Comparison of ENCODE assay signal across 8 cellular contexts in genomic region chr17:77325826-77326581, GRCh38.
DNase-seq lines count a peak whose midpoint lies in the region; ATAC-seq and TF ChIP-seq lines count a peak whose summit lies in the region.

No MANE protein-coding gene starts in this region.

- H3K27ac ChIP-seq in KMS-11: peak overlapping the region; percentile 74

- H3K27me3 ChIP-seq in KMS-11 (ENCODE audit: insufficient read depth, low read depth): no peaks in the 10 kb centered on the region

- no peaks in the 10 kb centered on the region for H4K20me1 ChIP-seq in KMS-11 (ENCODE audit: insufficient read depth)

- ATAC-seq in HG02588 (IDR thresholded peaks at IDR 0.05; ENCODE audit: unreplicated experiment): no peak

- peak overlapping the region; percentile 47 for H3K4me3 Mint-ChIP-seq in dendritic cell treated with granulocyte-macrophage colony-stimulating factor and Interleukin-4, amounts not matched to agents 40 ng/mL and 50 ng/mL, for 4 days
- H3K4me3 Mint-ChIP-seq in osteocyte (ENCODE audit: unreplicated experiment): no peak overlapping the region

- intact Hi-C loops in dendritic cell treated with granulocyte-macrophage colony-stimulating factor and Interleukin-4, amounts not matched to agents 40 ng/mL and 50 ng/mL, for 4 days (cut with micrococcal nuclease): loop anchor here (10.0 kb wide), 1 partner anchor 79 kb away; no protein-coding TSS in a partner anchor

- peak overlapping the region; percentile 50 for H3K4me2 ChIP-seq in KMS-11

- H3K9ac ChIP-seq in KMS-11: peak overlapping the region; percentile 64; the same call in 1 of the 2 replicates

- no peak overlapping the region for H2AFZ ChIP-seq in KMS-11 (ENCODE audit: low read depth)

- no peak overlapping the region for H3K4me3 ChIP-seq in KMS-11 (IDR thresholded peaks at IDR 0.05; ENCODE audit: insufficient read depth, low read depth, low read length)

- TF ChIP-seq CTCF in KMS-11 (conservative IDR thresholded peaks at IDR 0.05; ENCODE audit: low read depth, low read length): no peak
- TF ChIP-seq CTCF in osteocyte (IDR thresholded peaks at IDR 0.05): no peak

- H3K4me1 Mint-ChIP-seq in dendritic cell treated with granulocyte-macrophage colony-stimulating factor and Interleukin-4, amounts not matched to agents 40 ng/mL and 50 ng/mL, for 4 days (ENCODE audit: low read depth): peaks cover 99% of the 10 kb centered on the region
- H3K4me1 Mint-ChIP-seq in osteocyte (ENCODE audit: unreplicated experiment): peaks cover 74% of the 10 kb centered on the region

- peaks cover 65% of the 10 kb centered on the region for H3K4me1 ChIP-seq in KMS-11 (ENCODE audit: low read depth, poor library complexity, severe bottlenecking)

- peak overlapping the region; percentile 98 for H3K27ac Mint-ChIP-seq in dendritic cell treated with granulocyte-macrophage colony-stimulating factor and Interleukin-4, amounts not matched to agents 40 ng/mL and 50 ng/mL, for 4 days
- H3K27ac Mint-ChIP-seq in osteocyte (ENCODE audit: unreplicated experiment): peak overlapping the region; percentile 99

- H3K36me3 ChIP-seq in KMS-11 (ENCODE audit: insufficient read depth): no peaks in the 10 kb centered on the region

- no peaks in the 10 kb centered on the region for H3K27me3 Mint-ChIP-seq in dendritic cell treated with granulocyte-macrophage colony-stimulating factor and Interleukin-4, amounts not matched to agents 40 ng/mL and 50 ng/mL, for 4 days
- H3K27me3 Mint-ChIP-seq in osteocyte (ENCODE audit: unreplicated experiment): no peaks in the 10 kb centered on the region

- H3K9me3 Mint-ChIP-seq in dendritic cell treated with granulocyte-macrophage colony-stimulating factor and Interleukin-4, amounts not matched to agents 40 ng/mL and 50 ng/mL, for 4 days: no peaks in the 10 kb centered on the region
- H3K9me3 Mint-ChIP-seq in osteocyte (ENCODE audit: unreplicated experiment): no peaks in the 10 kb centered on the region

- DNase-seq in Daoy (ENCODE audit: low read depth) (peak; percentile 20), osteocyte (ENCODE audit: extremely low spot score, unreplicated experiment) (peak; percentile 75), NCI-H146 (lab: John Stamatoyannopoulos, UW) (no peak), T-helper 9 cell (no peak), NCI-H2081 treated with DMSO at 0.1 percent for 48 hours (lab: John Stamatoyannopoulos, UW) (no peak)

- peaks cover 63% of the 10 kb centered on the region for H3K36me3 Mint-ChIP-seq in dendritic cell treated with granulocyte-macrophage colony-stimulating factor and Interleukin-4, amounts not matched to agents 40 ng/mL and 50 ng/mL, for 4 days (ENCODE audit: low read depth)
- H3K36me3 Mint-ChIP-seq in osteocyte (ENCODE audit: unreplicated experiment): peaks cover 5% of the 10 kb centered on the region

- H3K79me2 ChIP-seq in KMS-11 (ENCODE audit: insufficient read depth, low read depth): peaks cover 80% of the 10 kb centered on the region

Comparison
In these comparisons a context has a peak if more than half of its experiments do, and no peak if none do; other contexts are left out.
1. DNase-seq: peak in Daoy (single experiment) and osteocyte (single experiment); none in NCI-H146 (single experiment), T-helper 9 cell (single experiment) and NCI-H2081 treated with DMSO at 0.1 percent for 48 hours (single experiment).